ENCODE assay signal across 8 cellular contexts in the genomic region with DNA sequence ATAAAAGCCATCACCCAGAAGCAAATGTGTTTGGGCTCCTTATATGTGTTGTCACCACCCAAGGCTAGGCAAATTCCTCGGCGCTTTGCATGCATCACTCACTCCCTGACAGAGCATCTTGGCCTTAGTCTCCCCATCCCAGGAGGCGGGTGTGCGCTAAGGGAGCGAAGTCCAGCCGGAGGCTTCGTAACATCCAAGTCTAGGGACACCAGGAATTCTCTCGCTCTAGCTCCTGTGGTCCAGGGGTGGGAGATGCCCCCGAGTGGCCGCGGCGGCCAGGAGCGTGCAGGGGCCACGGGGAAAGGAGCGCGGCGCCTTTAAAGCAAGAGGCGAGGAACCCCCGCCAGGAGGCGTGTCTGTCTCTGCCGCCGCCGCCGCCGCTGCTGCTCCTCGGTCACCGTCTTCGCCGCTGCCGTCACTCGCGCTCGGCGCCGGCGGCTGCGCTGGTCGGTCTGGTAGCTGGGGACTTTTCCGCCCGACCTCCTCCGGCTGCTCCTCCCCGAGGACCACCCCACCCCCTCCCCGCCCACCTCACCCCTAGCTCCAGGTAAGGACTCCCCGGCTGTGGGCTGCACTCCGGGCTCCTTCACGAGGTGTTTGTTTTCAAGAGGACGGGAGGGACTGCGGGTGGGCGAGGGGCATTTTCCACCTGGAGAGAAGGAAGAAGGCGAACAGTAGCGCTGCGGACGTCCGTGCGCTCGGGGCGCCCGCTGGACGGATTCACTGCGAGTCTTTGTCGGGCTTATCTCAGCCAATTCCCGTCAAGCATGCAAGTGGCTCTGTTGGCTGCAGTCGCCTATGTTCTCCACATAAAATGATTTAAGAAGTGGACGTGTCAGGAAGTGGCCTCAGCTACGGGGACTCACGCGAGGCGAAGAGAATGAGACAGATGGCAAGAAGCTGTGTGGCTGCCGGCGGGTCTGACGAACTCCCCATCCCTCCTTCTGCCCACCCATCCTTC. TPM values are rescaled to one million over a fixed set of nuclear protein-coding genes. Genes with fewer than 3 reads are reported as not detected.
DNase-seq lines count a peak whose midpoint lies in the region; TF ChIP-seq lines count a peak whose summit lies in the region.

A gene (plus strand): TSS at position 418 of the 961 bp plus-strand sequence.

- H3K4me2 ChIP-seq in neural cell (ENCODE audit: low read length): peak within 1 kb of the TSS; percentile 78
- no peak within 1 kb of the TSS for H3K4me2 ChIP-seq in Karpas-422 (ENCODE audit: low read depth, low read length, poor library complexity, severe bottlenecking)

- peak; percentile 30 for TF ChIP-seq EP300 in neural cell (conservative IDR thresholded peaks at IDR 0.05; ENCODE audit: poor library complexity, severe bottlenecking)

- under 1% methylated on average over 67 of the region's 71 CpGs for WGBS in HUES64
- WGBS in esophagus, 2 donors: 2% methylated on average over 58 to 71 of the region's 71 CpGs

- H3K4me1 ChIP-seq in HUES64 (ENCODE audit: insufficient read depth, low read length) (peaks cover 8% of the 10 kb centered on the region; the same call in 1 of the 2 replicates), esophagus (ENCODE audit: control insufficient read depth in 2 of 2, insufficient read depth in 2 of 2, low read length in 1 of 2) (peaks cover 0 to 6% of the 10 kb centered on the region in 2 donors), Karpas-422 (ENCODE audit: low read length) (no peaks in the 10 kb centered on the region)

- no peaks in the 10 kb centered on the region for H3K9me3 ChIP-seq in HUES64 (ENCODE audit: insufficient read depth, low read depth, low read length)
- H3K9me3 ChIP-seq in esophagus (ENCODE audit: control insufficient read depth in 2 of 2, insufficient read depth in 1 of 2, low read depth in 1 of 2, low read length in 1 of 2): peaks cover 0 to 6% of the 10 kb centered on the region in 2 donors
- H3K9me3 ChIP-seq in neural cell (ENCODE audit: low read length): no peaks in the 10 kb centered on the region
- H3K9me3 ChIP-seq in Karpas-422 (ENCODE audit: low read length): no peaks in the 10 kb centered on the region

- H2AFZ ChIP-seq in neural cell (ENCODE audit: low read depth, low read length) (peak within 1 kb of the TSS; percentile 46), Karpas-422 (ENCODE audit: low read length) (no peak within 1 kb of the TSS)

- no peaks in the 10 kb centered on the region for H3K9me2 ChIP-seq in neural cell (ENCODE audit: insufficient read depth, low read length)
- H3K9me2 ChIP-seq in Karpas-422 (replicated peaks; ENCODE audit: insufficient read depth, low read length): no peaks in the 10 kb centered on the region

- H3K9ac ChIP-seq in HUES64 (ENCODE audit: low read depth, low read length): no peak within 1 kb of the TSS
- H3K9ac ChIP-seq in neural cell (ENCODE audit: low read length): peak within 1 kb of the TSS; percentile 67
- H3K9ac ChIP-seq in Karpas-422 (ENCODE audit: low read length): no peak within 1 kb of the TSS

- H4K20me1 ChIP-seq in neural cell (ENCODE audit: insufficient read depth) (no peaks in the 10 kb centered on the region), Karpas-422 (ENCODE audit: insufficient read depth, low read depth, low read length) (no peaks in the 10 kb centered on the region)

- H3K27ac ChIP-seq in HUES64 (ENCODE audit: low read depth, low read length): no peak within 1 kb of the TSS
- no peak within 1 kb of the TSS for H3K27ac ChIP-seq in esophagus (ENCODE audit: low read depth in 2 of 2, low read length in 1 of 2)
- H3K27ac ChIP-seq in neural cell (ENCODE audit: low read length): peak within 1 kb of the TSS; percentile 13
- no peak within 1 kb of the TSS for H3K27ac ChIP-seq in Karpas-422 (ENCODE audit: low read length)

- H3K79me2 ChIP-seq in neural cell (replicated peaks; ENCODE audit: insufficient read depth, low read length) (peaks cover 9% of the 10 kb centered on the region), Karpas-422 (ENCODE audit: low read length) (no peaks in the 10 kb centered on the region)

- peak within 1 kb of the TSS; percentile 71 for H3K4me3 ChIP-seq in HUES64 (ENCODE audit: low read length)
- H3K4me3 ChIP-seq in esophagus (ENCODE audit: low read depth in 1 of 2, low read length in 2 of 2): peak within 1 kb of the TSS; percentile 14 to 50
- peak within 1 kb of the TSS; percentile 82 for H3K4me3 ChIP-seq in neural cell (ENCODE audit: low read length)
- no peak within 1 kb of the TSS for H3K4me3 ChIP-seq in Karpas-422 (ENCODE audit: low read length)

- H3F3A ChIP-seq in neural cell (ENCODE audit: insufficient read depth, low read length, poor library complexity, severe bottlenecking): no peaks in the 10 kb centered on the region

- H3K27me3 ChIP-seq in HUES64 (ENCODE audit: insufficient read depth, low read length) (peaks cover 82% of the 10 kb centered on the region), esophagus (ENCODE audit: control insufficient read depth in 1 of 2, insufficient read depth in 2 of 2, low read length in 2 of 2) (peaks cover 2 to 25% of the 10 kb centered on the region in 2 donors), neural cell (ENCODE audit: insufficient read depth, low read depth, low read length) (peaks cover 30% of the 10 kb centered on the region), Karpas-422 (ENCODE audit: low read length) (no peaks in the 10 kb centered on the region)

- TF ChIP-seq RAD21 in neural cell (conservative IDR thresholded peaks at IDR 0.05): peak; percentile 65

- peak; percentile 74 for TF ChIP-seq CTCF in neural cell (IDR thresholded peaks at IDR 0.05; ENCODE audit: poor library complexity, severe bottlenecking)

- no peaks in the 10 kb centered on the region for H3K36me3 ChIP-seq in HUES64 (ENCODE audit: insufficient read depth, low read length)
- no peaks in the 10 kb centered on the region for H3K36me3 ChIP-seq in esophagus (ENCODE audit: control insufficient read depth in 2 of 2, insufficient read depth in 2 of 2, low read length in 1 of 2)
- no peaks in the 10 kb centered on the region for H3K36me3 ChIP-seq in neural cell (ENCODE audit: insufficient read depth, low read length)
- no peaks in the 10 kb centered on the region for H3K36me3 ChIP-seq in Karpas-422 (ENCODE audit: insufficient read depth, low read length)

- DNase-seq in stimulated activated CD4-positive, alpha-beta T cell treated with anti-CD3 and anti-CD28 coated beads, Interleukin-15, amount 100 ng/mL, for 24 hours: peak; percentile 33
- DNase-seq in stimulated activated CD4-positive, alpha-beta T cell treated with anti-CD3 and anti-CD28 coated beads, Interleukin-4, amount 100 ng/mL, for 24 hours: no peak
- peak; percentile 72 to 75 for DNase-seq in SHP77 (lab: John Stamatoyannopoulos, UW)
- no peak for DNase-seq in Karpas-422
- DNase-seq in pons (ENCODE audit: low spot score): no peak

TF ChIP-seq in neural cell, 6 proteins besides CTCF, POLR2A, EP300 and RAD21:
- TF ChIP-seq MXI1 (conservative IDR thresholded peaks at IDR 0.05; ENCODE audit: poor library complexity, severe bottlenecking) (peak; percentile 41), SMC3 (conservative IDR thresholded peaks at IDR 0.05; ENCODE audit: poor library complexity) (peak; percentile 81), TAF1 (IDR thresholded peaks at IDR 0.05; ENCODE audit: low read depth) (no peak), POLR2AphosphoS5 (IDR thresholded peaks at IDR 0.05) (peak; percentile 23)
- TF ChIP-seq, protein P1, sequence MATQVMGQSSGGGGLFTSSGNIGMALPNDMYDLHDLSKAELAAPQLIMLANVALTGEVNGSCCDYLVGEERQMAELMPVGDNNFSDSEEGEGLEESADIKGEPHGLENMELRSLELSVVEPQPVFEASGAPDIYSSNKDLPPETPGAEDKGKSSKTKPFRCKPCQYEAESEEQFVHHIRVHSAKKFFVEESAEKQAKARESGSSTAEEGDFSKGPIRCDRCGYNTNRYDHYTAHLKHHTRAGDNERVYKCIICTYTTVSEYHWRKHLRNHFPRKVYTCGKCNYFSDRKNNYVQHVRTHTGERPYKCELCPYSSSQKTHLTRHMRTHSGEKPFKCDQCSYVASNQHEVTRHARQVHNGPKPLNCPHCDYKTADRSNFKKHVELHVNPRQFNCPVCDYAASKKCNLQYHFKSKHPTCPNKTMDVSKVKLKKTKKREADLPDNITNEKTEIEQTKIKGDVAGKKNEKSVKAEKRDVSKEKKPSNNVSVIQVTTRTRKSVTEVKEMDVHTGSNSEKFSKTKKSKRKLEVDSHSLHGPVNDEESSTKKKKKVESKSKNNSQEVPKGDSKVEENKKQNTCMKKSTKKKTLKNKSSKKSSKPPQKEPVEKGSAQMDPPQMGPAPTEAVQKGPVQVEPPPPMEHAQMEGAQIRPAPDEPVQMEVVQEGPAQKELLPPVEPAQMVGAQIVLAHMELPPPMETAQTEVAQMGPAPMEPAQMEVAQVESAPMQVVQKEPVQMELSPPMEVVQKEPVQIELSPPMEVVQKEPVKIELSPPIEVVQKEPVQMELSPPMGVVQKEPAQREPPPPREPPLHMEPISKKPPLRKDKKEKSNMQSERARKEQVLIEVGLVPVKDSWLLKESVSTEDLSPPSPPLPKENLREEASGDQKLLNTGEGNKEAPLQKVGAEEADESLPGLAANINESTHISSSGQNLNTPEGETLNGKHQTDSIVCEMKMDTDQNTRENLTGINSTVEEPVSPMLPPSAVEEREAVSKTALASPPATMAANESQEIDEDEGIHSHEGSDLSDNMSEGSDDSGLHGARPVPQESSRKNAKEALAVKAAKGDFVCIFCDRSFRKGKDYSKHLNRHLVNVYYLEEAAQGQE (IDR thresholded peaks at IDR 0.05; ENCODE audit: borderline replicate concordance): no peak

RNA-seq across cellular contexts. Expression of the gene that starts here (rescaled TPM):
- polyA plus RNA-seq in HUES64 (2013, experiment 1 of 2): 1.9 TPM
- polyA plus RNA-seq in HUES64 (2013, experiment 2 of 2): 2.0 TPM
- polyA plus RNA-seq in esophagus (under 1 TPM; 0.06 to 0.08 TPM), neural cell (103 and 106 TPM in 2 replicates)
- polyA minus RNA-seq in neural cell: 149 and 214 TPM in 2 replicates
- total RNA-seq in Karpas-422 (2014; rRNA removed; shearing (Covaris generic); ENCODE audit: low replicate concordance): 0.07 TPM in 2 replicates

Comparison
In these comparisons a context has a peak if more than half of its experiments do, and no peak if none do; other contexts are left out.
1. RNA of the gene that starts here (polyA plus RNA-seq): 103 to 106 TPM in neural cell; 0.06 to 0.08 TPM in esophagus; every median in the first group is over 10 times any median in the second.
2. DNase-seq: peak in stimulated activated CD4-positive, alpha-beta T cell treated with anti-CD3 and anti-CD28 coated beads, Interleukin-15, amount 100 ng/mL, for 24 hours (single experiment) and SHP77 (2 of 2); none in stimulated activated CD4-positive, alpha-beta T cell treated with anti-CD3 and anti-CD28 coated beads, Interleukin-4, amount 100 ng/mL, for 24 hours (single experiment), Karpas-422 (single experiment) and pons (single experiment).